Comparison of ENCODE assay signal across 8 cellular contexts in the genomic region with DNA sequence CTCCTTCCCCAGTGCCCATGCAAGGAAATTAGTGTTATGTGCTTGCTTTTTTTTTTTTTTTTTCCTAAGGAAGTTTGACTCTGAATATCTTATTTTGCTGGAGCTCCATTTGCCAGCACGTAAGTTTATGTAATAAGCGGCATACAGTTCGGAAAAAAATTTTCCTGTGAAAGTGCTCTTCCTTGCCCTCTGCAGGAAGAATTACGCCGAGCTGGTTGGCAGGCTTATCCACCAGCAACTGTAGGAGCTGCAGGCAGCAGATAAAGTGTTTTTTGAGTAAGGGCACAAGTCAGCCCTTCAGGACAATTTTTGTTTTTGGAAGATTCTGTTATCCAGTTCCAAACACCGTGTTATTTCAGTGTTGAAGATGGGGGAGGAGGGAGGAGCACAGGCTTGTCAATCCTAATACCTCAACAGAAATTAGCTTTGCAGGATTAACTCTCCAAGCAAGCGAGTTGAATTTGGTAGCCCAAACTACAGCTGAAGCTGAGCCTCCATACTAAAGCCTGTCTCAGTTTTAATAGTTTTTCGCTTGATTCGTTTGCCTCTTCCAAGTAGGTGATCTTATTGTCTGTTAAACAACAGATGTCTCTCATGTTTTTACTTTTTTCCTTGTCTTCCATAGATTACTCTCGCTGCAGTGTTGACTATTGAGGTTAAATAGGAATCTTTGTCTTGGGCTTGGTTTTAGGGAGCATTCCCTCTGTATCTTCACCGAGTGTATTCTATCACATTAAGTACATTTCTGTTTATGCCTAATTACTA. TPM values are rescaled to one million over a fixed set of nuclear protein-coding genes. Genes with fewer than 3 reads are reported as not detected.
A peak's percentile ranks its signal among the peaks of the same experiment; 100 is the strongest.
DNase-seq lines count a peak whose midpoint lies in the region; ATAC-seq, FAIRE-seq and TF ChIP-seq lines count a peak whose summit lies in the region.

No MANE protein-coding gene starts in this region.

- H3K4me3 ChIP-seq in HUES64 (ENCODE audit: low read length): peak overlapping the region; percentile 73
- H3K4me3 ChIP-seq in PC-9: peak overlapping the region; percentile 80
- H3K4me3 ChIP-seq in keratinocyte (ENCODE audit: control insufficient read depth in 2 of 3, extremely low read depth in 1 of 3, insufficient read depth in 2 of 3, low read depth in 1 of 3, low read length in 3 of 3): peak overlapping the region; percentile 34 to 81 (median 61)
- peak overlapping the region in 1 of 2 donors; percentile 66 for H3K4me3 ChIP-seq in small intestine (ENCODE audit: low read depth in 1 of 2, low read length in 2 of 2)

- peaks cover 10% of the 10 kb centered on the region; the same call in 1 of the 2 replicates for H3F3A ChIP-seq in PC-9 (ENCODE audit: insufficient read depth, low read depth)

- dilution Hi-C loops in keratinocyte (cut with MboI; ENCODE audit: extremely low pct_ligation_motif_present, low sequenced_read_pairs): no loop called here

- H3K9me3 ChIP-seq in HUES64 (ENCODE audit: insufficient read depth, low read depth, low read length) (no peaks in the 10 kb centered on the region), PC-9 (ENCODE audit: insufficient read depth, low read depth) (no peaks in the 10 kb centered on the region), keratinocyte (ENCODE audit: control insufficient read depth, low read depth, low read length) (no peaks in the 10 kb centered on the region), small intestine (ENCODE audit: control insufficient read depth, low read depth) (no peaks in the 10 kb centered on the region)

- ATAC-seq in GM18909 (IDR thresholded peaks at IDR 0.05; ENCODE audit: poor library complexity, unreplicated experiment): no peak

- H3K4me2 ChIP-seq in PC-9 (peak overlapping the region; percentile 100), keratinocyte (ENCODE audit: control insufficient read depth, extremely low read depth, insufficient read depth, low read depth, low read length) (peak overlapping the region; percentile 97)

- H3K4me1 ChIP-seq in HUES64 (ENCODE audit: insufficient read depth, low read length): no peaks in the 10 kb centered on the region
- peaks cover 16% of the 10 kb centered on the region for H3K4me1 ChIP-seq in PC-9 (replicated peaks; ENCODE audit: insufficient read depth)
- peaks cover 8% of the 10 kb centered on the region for H3K4me1 ChIP-seq in keratinocyte (ENCODE audit: control insufficient read depth, extremely low read depth, insufficient read depth, low read length)
- H3K4me1 ChIP-seq in small intestine (ENCODE audit: control insufficient read depth in 2 of 2, insufficient read depth in 1 of 2, low read depth in 1 of 2, low read length in 1 of 2): no peaks in the 10 kb centered on the region

- H3K27me3 ChIP-seq in HUES64 (ENCODE audit: insufficient read depth, low read length) (peaks cover 46% of the 10 kb centered on the region), PC-9 (ENCODE audit: insufficient read depth, low read depth) (no peaks in the 10 kb centered on the region), keratinocyte (ENCODE audit: control insufficient read depth, extremely low read depth, insufficient read depth, low read length) (peaks cover 27% of the 10 kb centered on the region), small intestine (ENCODE audit: control insufficient read depth in 2 of 2, insufficient read depth in 2 of 2, low read length in 2 of 2) (peaks cover 0 to 1% of the 10 kb centered on the region in 2 donors)

- H4K20me1 ChIP-seq in PC-9 (ENCODE audit: insufficient read depth) (no peaks in the 10 kb centered on the region), keratinocyte (ENCODE audit: control insufficient read depth, extremely low read depth, insufficient read depth, low read length) (no peaks in the 10 kb centered on the region)

- WGBS in HUES64: 22% methylated on average over 9 of the region's 11 CpGs
- 18 to 20% (median 18%) methylated on average over 11 of the region's 11 CpGs for WGBS in small intestine, 3 donors

- DNase-seq in DMS 273 (lab: John Stamatoyannopoulos, UW; ENCODE audit: unreplicated experiment) (peak; percentile 87), PC-9 (peak; percentile 60 to 77), cerebellum (ENCODE audit: low spot score) (peak; percentile 74), keratinocyte (ENCODE audit: low read depth, low spot score) (no peak), small intestine (peak; percentile 45)
- DNase-seq in activated CD8-positive, alpha-beta memory T cell treated with anti-CD3 and anti-CD28 coated beads, Interleukin-2, amount 50 U/mL, for 48 hours: no peak

- H3K36me3 ChIP-seq in HUES64 (ENCODE audit: insufficient read depth, low read length): no peaks in the 10 kb centered on the region
- no peaks in the 10 kb centered on the region for H3K36me3 ChIP-seq in PC-9 (ENCODE audit: low read depth)
- no peaks in the 10 kb centered on the region for H3K36me3 ChIP-seq in keratinocyte (ENCODE audit: control insufficient read depth in 2 of 2, extremely low read depth in 1 of 2, insufficient read depth in 2 of 2, low read length in 2 of 2)
- H3K36me3 ChIP-seq in small intestine (ENCODE audit: control insufficient read depth in 2 of 2, insufficient read depth in 2 of 2, low read length in 2 of 2): no peaks in the 10 kb centered on the region

- H3K9me2 ChIP-seq in PC-9 (ENCODE audit: insufficient read depth): no peaks in the 10 kb centered on the region

- CTCF ChIA-PET in PC-9 (lab: Charles Lee): interaction anchor here (0.5 to 1.5 kb wide), 9 partner anchors 18 to 111 kb away, joined by 3 to 22 read pairs (median 5); no protein-coding TSS in a partner anchor

- peak; percentile 55; the same call in 1 of the 2 replicates for TF ChIP-seq CTCF in PC-9 (conservative IDR thresholded peaks at IDR 0.05)
- peak; percentile 50 to 61 (median 53) for TF ChIP-seq CTCF in keratinocyte (optimal IDR thresholded peaks at IDR 0.05 in 1 of 3, IDR thresholded peaks at IDR 0.05 in 1 of 3, conservative IDR thresholded peaks at IDR 0.05 in 1 of 3; ENCODE audit: extremely low read depth in 1 of 3, insufficient read depth in 2 of 3, low read length in 3 of 3)

- H3K9me1 ChIP-seq in keratinocyte (ENCODE audit: control insufficient read depth, extremely low read depth, insufficient read depth, low read length): no peaks in the 10 kb centered on the region

- BruUV-seq in PC-9 (replicated peaks; lab: Mats Ljungman, UMichigan): TSS peak; percentile 31

- POLR2A ChIA-PET in PC-9 (lab: Charles Lee; ENCODE audit: unreplicated experiment): interaction anchor here (0.6 to 0.7 kb wide), 3 partner anchors 76 to 554 kb away, joined by 3 read pairs; no protein-coding TSS in a partner anchor

- H2AFZ ChIP-seq in PC-9 (peak overlapping the region; percentile 100), keratinocyte (ENCODE audit: control insufficient read depth, low read length) (peak overlapping the region; percentile 60)

- H3K27ac ChIP-seq in HUES64 (ENCODE audit: low read depth, low read length): no peak overlapping the region
- no peak overlapping the region for H3K27ac ChIP-seq in PC-9
- no peak overlapping the region for H3K27ac ChIP-seq in keratinocyte (ENCODE audit: control insufficient read depth, insufficient read depth, low read length)
- no peak overlapping the region for H3K27ac ChIP-seq in small intestine (ENCODE audit: low read depth in 1 of 2, low read length in 1 of 2)

- no peaks in the 10 kb centered on the region for H3K79me2 ChIP-seq in PC-9 (ENCODE audit: low read depth)
- H3K79me2 ChIP-seq in keratinocyte (ENCODE audit: control insufficient read depth, insufficient read depth, low read length): no peaks in the 10 kb centered on the region

- FAIRE-seq in keratinocyte (lab: Jason Lieb, UNC) (peak; percentile 59), small intestine (lab: Jason Lieb, UNC) (no peak)

- intact Hi-C loops in PC-9 (cut with micrococcal nuclease; ENCODE audit: unreplicated experiment): loop anchor here (1.0 kb wide), 1 partner anchor 56 kb away; no protein-coding TSS in a partner anchor

- H3K9ac ChIP-seq in HUES64 (ENCODE audit: low read depth, low read length) (no peak overlapping the region), keratinocyte (ENCODE audit: control insufficient read depth, extremely low read depth, insufficient read depth, low read length) (no peak overlapping the region)

RNA-seq across cellular contexts. Expression of gene SPECC1, which starts 1.1 kb away (rescaled TPM):
- polyA plus RNA-seq in HUES64 (2013, experiment 1 of 2): 40.4 TPM
- polyA plus RNA-seq in HUES64 (2013, experiment 2 of 2): 45.3 TPM
- total RNA-seq in PC-9 (2021) (128 and 152 TPM in 2 replicates), cerebellum (67.8 TPM)
- polyA plus RNA-seq in keratinocyte (20.6 to 27.4 TPM (median 20.9 TPM) in 3 replicates), small intestine (10 to 100 TPM; 13.7 to 38.9 (median 31.1) TPM)
- polyA plus RNA-seq in keratinocyte (2011; ENCODE audit: low read depth): 48.2 TPM
- polyA plus RNA-seq in keratinocyte (2011; cell fraction: cytosol; rRNA removed): 14.9 and 15.5 TPM in 2 replicates
- polyA plus RNA-seq in keratinocyte (2011; cell fraction: nucleus; rRNA removed): 24.5 and 30.2 TPM in 2 replicates
- 13.3 and 27.6 TPM in 2 replicates for polyA plus RNA-seq in keratinocyte (2012; ENCODE audit: low replicate concordance)
- 15.2 to 25.4 TPM (median 21.9 TPM) in 3 replicates for polyA minus RNA-seq in keratinocyte
- 26.3 TPM for polyA minus RNA-seq in keratinocyte (2011; cell fraction: cytosol; rRNA and poly(A)+ RNA removed)
- polyA minus RNA-seq in keratinocyte (2011; cell fraction: nucleus; rRNA and poly(A)+ RNA removed): 21.0 and 41.2 TPM in 2 replicates

RNA-seq across cellular contexts. Expression of gene AKAP10, which starts 32.7 kb away (rescaled TPM):
- polyA plus RNA-seq in HUES64 (2013, experiment 1 of 2): 12.2 TPM
- polyA plus RNA-seq in HUES64 (2013, experiment 2 of 2): 14.7 TPM
- total RNA-seq in PC-9 (2021): 52.7 and 56.9 TPM in 2 replicates
- total RNA-seq in cerebellum: 37.5 TPM
- polyA plus RNA-seq in keratinocyte: 20.1 to 30.8 TPM (median 26.5 TPM) in 3 replicates
- 33.4 TPM for polyA plus RNA-seq in keratinocyte (2011; ENCODE audit: low read depth)
- 12.8 and 25.5 TPM in 2 replicates for polyA plus RNA-seq in keratinocyte (2011; cell fraction: cytosol; rRNA removed)
- 28.3 and 29.6 TPM in 2 replicates for polyA plus RNA-seq in keratinocyte (2011; cell fraction: nucleus; rRNA removed)
- polyA plus RNA-seq in keratinocyte (2012; ENCODE audit: low replicate concordance): 11.3 and 11.9 TPM in 2 replicates
- 10.3 to 50.9 TPM (median 41.2 TPM) in 3 replicates for polyA minus RNA-seq in keratinocyte
- 10.2 TPM for polyA minus RNA-seq in keratinocyte (2011; cell fraction: cytosol; rRNA and poly(A)+ RNA removed)
- polyA minus RNA-seq in keratinocyte (2011; cell fraction: nucleus; rRNA and poly(A)+ RNA removed): 14.4 and 34.3 TPM in 2 replicates
- polyA plus RNA-seq in small intestine: 1 to 10 TPM; 5.4 to 7.5 (median 6.9) TPM

Comparison
In these comparisons a context has a peak if more than half of its experiments do, and no peak if none do; other contexts are left out.
1. DNase-seq: peak in DMS 273 (single experiment), PC-9 (2 of 2), cerebellum (single experiment) and small intestine (single experiment); none in keratinocyte (single experiment) and activated CD8-positive, alpha-beta memory T cell treated with anti-CD3 and anti-CD28 coated beads, Interleukin-2, amount 50 U/mL, for 48 hours (single experiment).